In the genomic region with DNA sequence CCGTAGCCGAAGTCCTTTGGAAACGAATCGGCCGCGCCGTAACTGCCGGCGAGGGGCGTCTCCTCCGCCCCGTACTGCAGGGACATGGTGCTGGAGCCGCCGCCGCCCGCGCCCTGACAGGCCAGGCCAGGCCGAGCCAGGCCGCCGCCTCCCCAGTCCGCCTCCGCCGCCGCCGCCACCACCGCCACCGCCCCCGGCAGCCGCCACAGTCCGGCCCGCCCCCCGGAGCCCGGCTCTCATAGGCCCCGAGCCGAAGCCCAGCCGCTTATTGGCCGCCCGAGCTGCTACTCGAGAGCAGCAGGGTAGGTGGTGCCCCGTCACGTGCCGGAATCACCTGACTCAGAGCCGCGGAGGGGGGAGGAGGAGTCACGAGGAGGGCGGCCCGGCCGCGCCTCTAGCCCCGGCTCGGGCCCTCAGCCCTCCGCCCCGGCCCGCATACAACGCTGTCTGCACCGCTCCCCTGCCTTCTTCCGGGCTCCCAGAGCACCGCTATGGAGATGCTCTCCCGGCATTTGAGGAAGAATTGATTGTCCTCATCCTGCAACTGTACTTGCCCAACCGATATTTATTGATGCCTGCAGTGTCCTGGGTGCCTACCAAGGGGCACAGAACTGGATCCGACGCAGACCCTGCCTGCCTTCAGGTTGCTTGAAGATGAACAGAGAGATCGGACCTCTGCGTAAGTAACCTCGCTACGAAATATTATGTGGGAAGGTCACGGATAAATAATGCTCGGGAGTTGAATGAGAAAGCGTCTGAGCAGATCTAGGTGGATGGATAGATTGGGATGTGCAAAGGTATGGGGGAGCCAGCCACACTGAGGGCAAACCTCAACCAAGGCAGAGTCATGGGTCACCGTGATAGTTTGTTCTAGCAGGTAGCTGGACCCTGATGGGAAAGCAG, we compare ENCODE assay signal across 8 cellular contexts. TPM values are rescaled to one million over a fixed set of nuclear protein-coding genes. Genes with fewer than 3 reads are reported as not detected.
DNase-seq lines count a peak whose midpoint lies in the region; ATAC-seq lines count a peak whose summit lies in the region.

A gene with protein sequence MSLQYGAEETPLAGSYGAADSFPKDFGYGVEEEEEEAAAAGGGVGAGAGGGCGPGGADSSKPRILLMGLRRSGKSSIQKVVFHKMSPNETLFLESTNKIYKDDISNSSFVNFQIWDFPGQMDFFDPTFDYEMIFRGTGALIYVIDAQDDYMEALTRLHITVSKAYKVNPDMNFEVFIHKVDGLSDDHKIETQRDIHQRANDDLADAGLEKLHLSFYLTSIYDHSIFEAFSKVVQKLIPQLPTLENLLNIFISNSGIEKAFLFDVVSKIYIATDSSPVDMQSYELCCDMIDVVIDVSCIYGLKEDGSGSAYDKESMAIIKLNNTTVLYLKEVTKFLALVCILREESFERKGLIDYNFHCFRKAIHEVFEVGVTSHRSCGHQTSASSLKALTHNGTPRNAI (minus strand): TSS at position 212 of the 903 bp plus-strand sequence. CDS start 126 bp downstream, at position 86.

- H3K27me3 Mint-ChIP-seq in IgD-negative memory B cell, result no peaks in the 10 kb centered on the region

- H3K27ac Mint-ChIP-seq in IgD-negative memory B cell, result peak within 1 kb of the TSS; percentile 98 to 100 (median 100)

- H3K4me3 Mint-ChIP-seq in IgD-negative memory B cell, result peak within 1 kb of the TSS; percentile 94 to 100 (median 98)

- ATAC-seq in GM21529 (IDR thresholded peaks at IDR 0.05; ENCODE audit: unreplicated experiment), result peak; percentile 91

- H3K4me1 Mint-ChIP-seq in IgD-negative memory B cell, result peaks cover 30 to 50% (median 46%) of the 10 kb centered on the region in 3 donors

- no peaks in the 10 kb centered on the region for H3K9me3 Mint-ChIP-seq in IgD-negative memory B cell

- H3K36me3 Mint-ChIP-seq in IgD-negative memory B cell, result peaks cover 3% of the 10 kb centered on the region

- peak; percentile 95 for DNase-seq in DMS114 treated with DMSO at 0.1 percent for 48 hours (lab: John Stamatoyannopoulos, UW; ENCODE audit: unreplicated experiment)
- DNase-seq in OCI-M1 (lab: John Stamatoyannopoulos, UW), result peak; percentile 98
- DNase-seq in activated T-cell treated with anti-CD3 and anti-CD28 coated beads for 24 hours (ENCODE audit: low read depth), result peak; percentile 97
- DNase-seq in epidermal melanocyte (ENCODE audit: insufficient read length, low spot score), result peak; percentile 98
- peak; percentile 94 for DNase-seq in middle frontal gyrus (ENCODE audit: extremely low spot score, low spot score)
- DNase-seq in stimulated activated CD8-positive, alpha-beta memory T cell treated with anti-CD3 and anti-CD28 coated beads, Interleukin-2, amount 100 ng/mL, for 1 hour (ENCODE audit: low read depth in 2 of 2), result peak; percentile 97 to 98

RNA-seq across cellular contexts. Expression of the gene that starts here (rescaled TPM):
- 10.6 TPM for polyA plus RNA-seq in IgD-negative memory B cell

Comparison
In these comparisons a context has a peak if more than half of its experiments do, and no peak if none do; other contexts are left out.
1. Peak in every context shown above with its lines: DNase-seq and ATAC-seq.